ENCODE assay signal across 17 cellular contexts in the genomic region with DNA sequence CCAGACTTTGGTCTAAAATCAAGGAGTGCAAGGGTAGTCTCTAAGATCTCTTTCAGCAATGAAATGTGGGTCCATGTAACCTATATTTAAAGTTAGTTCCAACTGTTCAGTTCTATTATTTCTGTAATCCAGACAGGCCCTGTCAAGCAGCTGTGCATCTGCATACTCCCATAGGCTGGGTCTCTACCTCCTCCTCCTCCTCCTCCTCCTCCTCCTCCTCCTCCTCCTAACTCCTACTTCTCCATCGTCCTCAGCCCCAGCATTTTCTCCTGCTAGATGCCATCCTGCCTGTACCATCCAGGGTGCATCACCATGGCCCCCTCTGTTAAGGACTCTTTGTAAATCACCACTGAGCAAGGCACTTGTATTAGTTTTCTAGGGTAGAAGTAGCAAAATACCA. TPM values are rescaled to one million over a fixed set of nuclear protein-coding genes. Genes with fewer than 3 reads are reported as not detected.
A peak's percentile ranks its signal among the peaks of the same experiment; 100 is the strongest.
DNase-seq lines count a peak whose midpoint lies in the region; ATAC-seq and TF ChIP-seq lines count a peak whose summit lies in the region.
"Had no signal": no experiment of that assay in that cellular context is flagged by ENCODE, and none has a peak within 500 bp of the region (broad histone marks: within the 10 kb centered on the region; RNA-seq: fewer than 3 reads in every experiment).

No MANE protein-coding gene starts in this region.

- peak overlapping the region; percentile 97 for H3K23ac ChIP-seq in IMR-90 (ENCODE audit: low read depth, low read length)

- POLR2A ChIA-PET in IMR-90 (lab: Charles Lee; ENCODE audit: unreplicated experiment), result no interaction called here

- H3K14ac ChIP-seq in IMR-90 (replicated peaks; ENCODE audit: low read depth, low read length), result peak overlapping the region; percentile 98

- peak overlapping the region; percentile 99 for H2BK15ac ChIP-seq in IMR-90 (ENCODE audit: low read depth, low read length)

- peaks cover 36% of the 10 kb centered on the region for H3F3A ChIP-seq in neural progenitor cell (ENCODE audit: low read depth)

- peak overlapping the region; percentile 91; the same call in 1 of the 2 replicates for H3K56ac ChIP-seq in IMR-90 (ENCODE audit: extremely low read depth, insufficient read depth, low read length)

- H3K27ac ChIP-seq in IMR-90 (ENCODE audit: insufficient read depth, low read length), result peak overlapping the region; percentile 89
- H3K27ac ChIP-seq in dorsolateral prefrontal cortex, result peak overlapping the region in 35 of 59 donors; percentile 19 to 96 (median 84)
- H3K27ac ChIP-seq in neural progenitor cell, result no peak overlapping the region
- H3K27ac ChIP-seq in transverse colon, result peak overlapping the region; percentile 40 to 71 (median 59)
- no peak overlapping the region for H3K27ac ChIP-seq in Karpas-422 (ENCODE audit: low read length)
- H3K27ac ChIP-seq: left lung had no signal

- peaks cover 0 to 9% of the 10 kb centered on the region in 2 experiments; a peak in 2 of 4 replicates for H3K79me1 ChIP-seq in IMR-90 (ENCODE audit: low read depth in 1 of 2, low read length in 2 of 2)

- H3K27me3 ChIP-seq in IMR-90 (ENCODE audit: control insufficient read depth, insufficient read depth, low read length) (no peaks in the 10 kb centered on the region), dorsolateral prefrontal cortex (no peaks in the 10 kb centered on the region), neural progenitor cell (no peaks in the 10 kb centered on the region), transverse colon (no peaks in the 10 kb centered on the region), Karpas-422 (ENCODE audit: low read length) (no peaks in the 10 kb centered on the region)

- H3K4me3 ChIP-seq in IMR-90 (ENCODE audit: insufficient read depth, low read depth, low read length) (no peak overlapping the region), dorsolateral prefrontal cortex (no peak overlapping the region), neural progenitor cell (no peak overlapping the region), transverse colon (no peak overlapping the region), Karpas-422 (ENCODE audit: low read length) (no peak overlapping the region)
- H3K4me3 ChIP-seq: left lung, spleen had no signal

- H2BK20ac ChIP-seq in IMR-90 (ENCODE audit: low read depth, low read length), result peak overlapping the region; percentile 100

- dilution Hi-C loops in IMR-90 (cut with HindIII; ENCODE audit: low sequenced_read_pairs, unreplicated experiment), result no loop called here

- no TSS peak for BruUV-seq in IMR-90 (replicated peaks; lab: Mats Ljungman, UMichigan)

- H3K9ac ChIP-seq in IMR-90 (ENCODE audit: low read depth, low read length), result 0 out of 2 replicates have a peak overlapping the region, but pooled peaks have one; percentile 55
- H3K9ac ChIP-seq in neural progenitor cell, result no peak overlapping the region
- no peak overlapping the region for H3K9ac ChIP-seq in Karpas-422 (ENCODE audit: low read length)

- TF ChIP-seq RAD21 in IMR-90 (IDR thresholded peaks at IDR 0.05; ENCODE audit: low read length), result no peak

- H3K27me3 Mint-ChIP-seq in neural progenitor cell (ENCODE audit: insufficient read depth, low read depth), result peaks cover 2% of the 10 kb centered on the region

- no peaks in the 10 kb centered on the region for H4K20me1 ChIP-seq in IMR-90 (ENCODE audit: insufficient read depth, low read length)
- peaks cover 5% of the 10 kb centered on the region for H4K20me1 ChIP-seq in neural progenitor cell (ENCODE audit: low read depth)
- no peaks in the 10 kb centered on the region for H4K20me1 ChIP-seq in Karpas-422 (ENCODE audit: insufficient read depth, low read depth, low read length)

- no peaks in the 10 kb centered on the region for H3K9me2 ChIP-seq in Karpas-422 (replicated peaks; ENCODE audit: insufficient read depth, low read length)

- DNase-seq in IMR-90, result no peak
- DNase-seq in dorsolateral prefrontal cortex, result no peak
- DNase-seq in neural progenitor cell (ENCODE audit: low spot score), result no peak
- DNase-seq in transverse colon, result no peak
- DNase-seq in MV-4-11 (lab: John Stamatoyannopoulos, UW), result no peak
- DNase-seq in COLO829 (ENCODE audit: low spot score), result no peak
- DNase-seq in Karpas-422, result no peak
- DNase-seq: activated CD4-positive, alpha-beta T cell treated with anti-CD3 and anti-CD28 coated beads for 48 hours; activated effector memory CD4-positive, alpha-beta T cell treated with Interleukin-2 at 50 U/mL for 16 hours; cerebellar nuclear complex; effector memory CD8-positive, alpha-beta T cell; left lung; NCI-H1105 treated with DMSO at 0.1 percent for 48 hours; NCI-H524 treated with DMSO at 0.1 percent for 48 hours; spleen; SW 1271 had no signal

- peak overlapping the region; percentile 100 for H2BK120ac ChIP-seq in IMR-90 (ENCODE audit: low read depth, low read length)

- intact Hi-C loops in IMR-90 (cut with micrococcal nuclease) (loop anchor here (5.0 kb wide), 1 partner anchor 201 kb away; the partner anchor contains the start of gene HDDC2), dorsolateral prefrontal cortex (cut with DNase I) (no loop called here), transverse colon (cut with DNase I; ENCODE audit: low total_unique reads) (no loop called here)

- TF ChIP-seq CTCF in IMR-90 (conservative IDR thresholded peaks at IDR 0.05; ENCODE audit: low read depth, low read length), result no peak
- no peak for TF ChIP-seq CTCF in dorsolateral prefrontal cortex (IDR thresholded peaks at IDR 0.05 in 54 of 56, conservative IDR thresholded peaks at IDR 0.05 in 2 of 56; ENCODE audit: low read depth in 1 of 56, partially characterized antibody in 56 of 56)
- TF ChIP-seq CTCF in neural progenitor cell (IDR thresholded peaks at IDR 0.05), result no peak
- TF ChIP-seq CTCF in transverse colon (IDR thresholded peaks at IDR 0.05), result no peak

- peak overlapping the region; percentile 71 for H2AK9ac ChIP-seq in IMR-90 (replicated peaks; ENCODE audit: low read depth, low read length, poor library complexity)

- WGBS in IMR-90 (ENCODE audit: extremely low coverage in 2 of 2, insufficient read length in 1 of 2), 2 experiments, result no CpG with 5 or more reads among the region's 1 CpG
- 38 to 42% methylated on average over 1 of the region's 1 CpG for WGBS in transverse colon (ENCODE audit: low coverage in 1 of 2), 2 donors

- in situ Hi-C loops in IMR-90 (cut with MboI; ENCODE audit: low sequenced_read_pairs), result loop anchor here (25.0 kb wide), 1 partner anchor 139 kb away; the partner anchor contains the start of gene RNF217
- in situ Hi-C loops in transverse colon (cut with MboI; ENCODE audit: low pct_ligation_motif_present in 1 of 4, low pct_unique_long_range_greater_than_20kb in 1 of 4, low sequenced_read_pairs in 3 of 4), result no loop called here

- H3K79me2 ChIP-seq in neural progenitor cell (ENCODE audit: low read depth) (no peaks in the 10 kb centered on the region), Karpas-422 (ENCODE audit: low read length) (no peaks in the 10 kb centered on the region)

- H3K4me1 Mint-ChIP-seq in neural progenitor cell, result peaks cover 68% of the 10 kb centered on the region

- H3K36me3 Mint-ChIP-seq in neural progenitor cell, result no peaks in the 10 kb centered on the region

- H3K9me3 ChIP-seq in IMR-90 (ENCODE audit: control insufficient read depth, insufficient read depth, low read length), result no peaks in the 10 kb centered on the region
- no peaks in the 10 kb centered on the region for H3K9me3 ChIP-seq in neural progenitor cell (ENCODE audit: low read depth)
- no peaks in the 10 kb centered on the region for H3K9me3 ChIP-seq in transverse colon
- H3K9me3 ChIP-seq in Karpas-422 (ENCODE audit: low read length), result no peaks in the 10 kb centered on the region
- H3K9me3 ChIP-seq: left lung, spleen had no signal

- H2AK5ac ChIP-seq in IMR-90 (ENCODE audit: low read depth, low read length), result peak overlapping the region; percentile 93

- H2BK5ac ChIP-seq in IMR-90 (ENCODE audit: low read depth, low read length, poor library complexity, severe bottlenecking), result peak overlapping the region; percentile 100

- peak overlapping the region; percentile 99 for H4K91ac ChIP-seq in IMR-90 (ENCODE audit: insufficient read depth, low read depth, low read length)

- peaks cover 9% of the 10 kb centered on the region for H3K9me1 ChIP-seq in IMR-90 (ENCODE audit: insufficient read depth, low read length)

- H3K4me3 Mint-ChIP-seq in neural progenitor cell, result peak overlapping the region; percentile 21

- H2AFZ ChIP-seq in IMR-90 (replicated peaks; ENCODE audit: low read length, poor library complexity) (peak overlapping the region; percentile 76), neural progenitor cell (replicated peaks) (no peak overlapping the region), Karpas-422 (ENCODE audit: low read length) (no peak overlapping the region)

- CTCF ChIA-PET in IMR-90 (lab: Yijun Ruan, JAX), result interaction anchor here (1.2 kb wide), 1 partner anchor 13 kb away, joined by 3 read pairs; no protein-coding TSS in a partner anchor

- H3K36me3 ChIP-seq in IMR-90 (ENCODE audit: control insufficient read depth, insufficient read depth, low read length), result no peaks in the 10 kb centered on the region
- H3K36me3 ChIP-seq in neural progenitor cell, result no peaks in the 10 kb centered on the region
- H3K36me3 ChIP-seq in transverse colon, result no peaks in the 10 kb centered on the region
- H3K36me3 ChIP-seq in Karpas-422 (ENCODE audit: insufficient read depth, low read length), result no peaks in the 10 kb centered on the region
- H3K36me3 ChIP-seq: spleen had no signal

- H3K27ac Mint-ChIP-seq in neural progenitor cell, result peak overlapping the region; percentile 35
- H3K27ac Mint-ChIP-seq: progenitor cell of endocrine pancreas had no signal

- TF ChIP-seq POLR2A in IMR-90 (IDR thresholded peaks at IDR 0.05; ENCODE audit: low read depth, low read length) (no peak), transverse colon (IDR thresholded peaks at IDR 0.05) (no peak)

- H4K5ac ChIP-seq in IMR-90 (ENCODE audit: low read depth, low read length), result peak overlapping the region; percentile 100

- peak overlapping the region; percentile 95 for H4K8ac ChIP-seq in IMR-90 (ENCODE audit: low read depth in 2 of 2, low read length in 2 of 2)

- H3K4me1 ChIP-seq in IMR-90 (ENCODE audit: control insufficient read depth, insufficient read depth, low read length) (peaks cover 29% of the 10 kb centered on the region), neural progenitor cell (peaks cover 75% of the 10 kb centered on the region), transverse colon (peaks cover 0 to 16% (median 13%) of the 10 kb centered on the region in 4 donors), Karpas-422 (ENCODE audit: low read length) (no peaks in the 10 kb centered on the region)

- peak overlapping the region; percentile 99 for H3K4ac ChIP-seq in IMR-90 (ENCODE audit: low read depth, low read length)

- TF ChIP-seq EP300 in transverse colon (IDR thresholded peaks at IDR 0.05; ENCODE audit: low read depth), result no peak

- H3K18ac ChIP-seq in IMR-90 (ENCODE audit: low read depth, low read length), result peak overlapping the region; percentile 100

- no peak for ATAC-seq in IMR-90 (ENCODE audit: low read depth)
- ATAC-seq: effector memory CD8-positive, alpha-beta T cell; left lung had no signal

- H3K4me2 ChIP-seq in IMR-90 (ENCODE audit: low read depth, low read length) (no peak overlapping the region), neural progenitor cell (no peak overlapping the region), Karpas-422 (ENCODE audit: low read depth, low read length, poor library complexity, severe bottlenecking) (no peak overlapping the region)

- H3K9me3 Mint-ChIP-seq in neural progenitor cell, result peaks cover 3% of the 10 kb centered on the region

RNA-seq across cellular contexts. Expression of gene TPD52L1, which starts 52.4 kb away (rescaled TPM):
- total RNA-seq in IMR-90 (2012; rRNA removed), result 10.2 and 10.8 TPM in 2 replicates
- 13.5 and 13.7 TPM in 2 replicates for polyA plus RNA-seq in IMR-90 (2012; rRNA removed)
- 14.6 and 20.1 TPM in 2 replicates for polyA plus RNA-seq in IMR-90 (2012; cell fraction: cytosol; rRNA removed)
- polyA plus RNA-seq in IMR-90 (2012; cell fraction: nucleus; rRNA removed; ENCODE audit: low replicate concordance), result 3.8 and 12.7 TPM in 2 replicates
- 100 to 1,000 TPM in 53 of 120 experiments, 10 to 100 TPM in 67; 42.2 to 338 (median 95.8) TPM for total RNA-seq in dorsolateral prefrontal cortex
- total RNA-seq in neural progenitor cell (ENCODE audit: low replicate concordance), result 2.7 and 9.5 TPM in 2 replicates
- total RNA-seq in transverse colon, result 10 to 100 TPM in 3 of 4 donors, 1 to 10 TPM in 1; 2.6 to 96.5 (median 25.2) TPM
- not detected in 2 replicates for total RNA-seq in Karpas-422 (2014; rRNA removed; shearing (Covaris generic); ENCODE audit: low replicate concordance)

Comparison
In these comparisons a context has a peak if more than half of its experiments do, and no peak if none do; other contexts are left out.
1. H3K27ac ChIP-seq: peak in IMR-90 (single experiment), dorsolateral prefrontal cortex (35 of 59) and transverse colon (4 of 4); none in neural progenitor cell (single experiment) and Karpas-422 (single experiment).